Comparison of ENCODE assay signal across 10 cellular contexts in the genomic region with DNA sequence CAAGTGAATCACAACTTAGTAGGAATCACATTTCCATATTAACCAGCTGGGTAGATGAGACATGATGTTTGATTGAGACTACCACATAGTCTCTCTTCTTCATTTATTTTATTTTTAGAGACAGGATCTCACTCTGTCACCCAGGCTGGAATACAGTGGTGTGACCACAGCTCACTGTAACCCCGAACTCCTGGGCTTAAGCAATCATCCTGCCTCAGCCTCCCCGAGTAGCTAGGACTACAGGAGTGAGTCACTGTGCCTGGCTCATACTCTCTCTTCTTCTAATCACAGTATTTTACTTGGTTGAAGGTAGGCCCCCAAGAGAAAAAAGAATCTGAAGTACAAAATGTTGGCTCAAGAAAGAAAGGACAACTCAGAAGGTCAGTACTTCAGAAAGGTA.
DNase-seq lines count a peak whose midpoint lies in the region; ATAC-seq, FAIRE-seq and TF ChIP-seq lines count a peak whose summit lies in the region.
"Had no signal": no experiment of that assay in that cellular context is flagged by ENCODE, and none has a peak within 500 bp of the region (broad histone marks: within the 10 kb centered on the region; RNA-seq: fewer than 3 reads in every experiment).

No MANE protein-coding gene starts in this region.

- no peaks in the 10 kb centered on the region for H3K27me3 Mint-ChIP-seq in stimulated activated memory B cell treated with anti-CD40 and anti-IgM and Interleukin-4, amounts not matched to agents 10 μg/mL and 1 μg/mL and 100 μg/mL, for 72 hours
- no peaks in the 10 kb centered on the region for H3K27me3 Mint-ChIP-seq in endodermal cell (ENCODE audit: insufficient read depth)

- no peak for TF ChIP-seq CTCF in fibroblast of lung (conservative IDR thresholded peaks at IDR 0.05 in 1 of 2, IDR thresholded peaks at IDR 0.05 in 1 of 2; ENCODE audit: low read depth in 1 of 2, low read length in 2 of 2)
- no peak for TF ChIP-seq CTCF in endodermal cell (conservative IDR thresholded peaks at IDR 0.05)

- H3K36me3 ChIP-seq in fibroblast of lung (ENCODE audit: control insufficient read depth, insufficient read depth, low read length) = peaks cover 2% of the 10 kb centered on the region
- peaks cover 16% of the 10 kb centered on the region for H3K36me3 ChIP-seq in endodermal cell (ENCODE audit: control insufficient read depth, insufficient read depth, low read length)

- H3K4me3 ChIP-seq in fibroblast of lung (replicated peaks in 1 of 4; ENCODE audit: control extremely low read depth in 1 of 4, insufficient read depth in 1 of 4, low read depth in 3 of 4, low read length in 4 of 4) = no peak overlapping the region
- no peak overlapping the region for H3K4me3 ChIP-seq in endodermal cell (ENCODE audit: low read length)
- H3K4me3 ChIP-seq: dorsolateral prefrontal cortex had no signal

- H3K9me3 ChIP-seq in fibroblast of lung (ENCODE audit: control insufficient read depth, insufficient read depth, low read depth, low read length) (no peaks in the 10 kb centered on the region), endodermal cell (ENCODE audit: control insufficient read depth, low read length) (no peaks in the 10 kb centered on the region)

- no peaks in the 10 kb centered on the region for H3K27me3 ChIP-seq in fibroblast of lung (ENCODE audit: control insufficient read depth, insufficient read depth, low read length)
- H3K27me3 ChIP-seq in endodermal cell (ENCODE audit: control insufficient read depth, insufficient read depth, low read length, poor library complexity, severe bottlenecking) = no peaks in the 10 kb centered on the region
- H3K27me3 ChIP-seq: dorsolateral prefrontal cortex had no signal

- WGBS in endodermal cell (ENCODE audit: insufficient coverage in 1 of 2, insufficient read length in 1 of 2), 2 experiments = 92 to 96% methylated on average over 2 of the region's 2 CpGs

- H3K9me3 Mint-ChIP-seq in stimulated activated memory B cell treated with anti-CD40 and anti-IgM and Interleukin-4, amounts not matched to agents 10 μg/mL and 1 μg/mL and 100 μg/mL, for 72 hours = no peaks in the 10 kb centered on the region
- no peaks in the 10 kb centered on the region for H3K9me3 Mint-ChIP-seq in endodermal cell

- H3K27ac ChIP-seq in fibroblast of lung (ENCODE audit: insufficient read depth, low read length) (no peak overlapping the region), endodermal cell (ENCODE audit: low read depth, low read length) (no peak overlapping the region)
- H3K27ac ChIP-seq: dorsolateral prefrontal cortex had no signal

- no peak overlapping the region for H3K4me3 Mint-ChIP-seq in stimulated activated memory B cell treated with anti-CD40 and anti-IgM and Interleukin-4, amounts not matched to agents 10 μg/mL and 1 μg/mL and 100 μg/mL, for 72 hours
- H3K4me3 Mint-ChIP-seq in endodermal cell = no peak overlapping the region

- FAIRE-seq in RCC 7860 (lab: Jason Lieb, UNC) (no peak), frontal cortex (lab: Jason Lieb, UNC) (no peak)

- peaks cover 19% of the 10 kb centered on the region for H3K4me1 Mint-ChIP-seq in stimulated activated memory B cell treated with anti-CD40 and anti-IgM and Interleukin-4, amounts not matched to agents 10 μg/mL and 1 μg/mL and 100 μg/mL, for 72 hours
- no peaks in the 10 kb centered on the region for H3K4me1 Mint-ChIP-seq in endodermal cell

- ATAC-seq in stimulated activated memory B cell treated with anti-CD40 and anti-IgM and Interleukin-4, amounts not matched to agents 10 μg/mL and 1 μg/mL and 100 μg/mL, for 72 hours = no peak
- ATAC-seq in HG03025 (IDR thresholded peaks at IDR 0.05; ENCODE audit: low FRiP score, unreplicated experiment) = no peak

- peaks cover 34% of the 10 kb centered on the region for H3K36me3 Mint-ChIP-seq in stimulated activated memory B cell treated with anti-CD40 and anti-IgM and Interleukin-4, amounts not matched to agents 10 μg/mL and 1 μg/mL and 100 μg/mL, for 72 hours
- peaks cover 22% of the 10 kb centered on the region for H3K36me3 Mint-ChIP-seq in endodermal cell (ENCODE audit: low read depth)

- DNase-seq in activated T-cell treated with anti-CD3 and anti-CD28 coated beads for 48 hours (ENCODE audit: low read depth) (peak; percentile 31), RCC 7860 (ENCODE audit: low spot score) (peak; percentile 8), fibroblast of lung (ENCODE audit: low read depth in 2 of 2) (peak; percentile 45 to 77), frontal cortex (ENCODE audit: low spot score in 2 of 2) (no peak), endodermal cell (no peak)
- no peak for DNase-seq in activated T-cell treated with anti-CD3 and anti-CD28 coated beads, Interleukin-2, amount 50 U/mL, for 1 hour
- DNase-seq: dorsolateral prefrontal cortex, NCI-H2081 had no signal

- no peak overlapping the region for H3K9ac ChIP-seq in fibroblast of lung (ENCODE audit: insufficient read depth, low read length)
- no peak overlapping the region for H3K9ac ChIP-seq in endodermal cell (ENCODE audit: extremely low read depth, low read length, poor library complexity, severe bottlenecking)

- H3K79me2 ChIP-seq in fibroblast of lung (ENCODE audit: control insufficient read depth, insufficient read depth, low read length) = no peaks in the 10 kb centered on the region

- H4K20me1 ChIP-seq in fibroblast of lung (ENCODE audit: control insufficient read depth, extremely low read depth, insufficient read depth, low read length) = no peaks in the 10 kb centered on the region

- H3K4me1 ChIP-seq in fibroblast of lung (ENCODE audit: control insufficient read depth, extremely low read depth, insufficient read depth, low read length) = peaks cover 3% of the 10 kb centered on the region
- H3K4me1 ChIP-seq in endodermal cell (ENCODE audit: control insufficient read depth, insufficient read depth, low read length) = no peaks in the 10 kb centered on the region

- peak overlapping the region; percentile 5 for H3K27ac Mint-ChIP-seq in stimulated activated memory B cell treated with anti-CD40 and anti-IgM and Interleukin-4, amounts not matched to agents 10 μg/mL and 1 μg/mL and 100 μg/mL, for 72 hours
- H3K27ac Mint-ChIP-seq in endodermal cell = no peak overlapping the region

- H3K4me2 ChIP-seq in fibroblast of lung (ENCODE audit: extremely low read depth, insufficient read depth, low read length) = no peak overlapping the region

- H2AFZ ChIP-seq in fibroblast of lung (ENCODE audit: low read length) = no peak overlapping the region

Comparison
In these comparisons a context has a peak if more than half of its experiments do, and no peak if none do; other contexts are left out.
1. DNase-seq: peak in activated T-cell treated with anti-CD3 and anti-CD28 coated beads for 48 hours (single experiment), RCC 7860 (single experiment) and fibroblast of lung (2 of 2); none in activated T-cell treated with anti-CD3 and anti-CD28 coated beads, Interleukin-2, amount 50 U/mL, for 1 hour (single experiment), frontal cortex (0 of 2) and endodermal cell (single experiment).